Comparison of ENCODE assay signal across 11 cellular contexts in the genomic region with DNA sequence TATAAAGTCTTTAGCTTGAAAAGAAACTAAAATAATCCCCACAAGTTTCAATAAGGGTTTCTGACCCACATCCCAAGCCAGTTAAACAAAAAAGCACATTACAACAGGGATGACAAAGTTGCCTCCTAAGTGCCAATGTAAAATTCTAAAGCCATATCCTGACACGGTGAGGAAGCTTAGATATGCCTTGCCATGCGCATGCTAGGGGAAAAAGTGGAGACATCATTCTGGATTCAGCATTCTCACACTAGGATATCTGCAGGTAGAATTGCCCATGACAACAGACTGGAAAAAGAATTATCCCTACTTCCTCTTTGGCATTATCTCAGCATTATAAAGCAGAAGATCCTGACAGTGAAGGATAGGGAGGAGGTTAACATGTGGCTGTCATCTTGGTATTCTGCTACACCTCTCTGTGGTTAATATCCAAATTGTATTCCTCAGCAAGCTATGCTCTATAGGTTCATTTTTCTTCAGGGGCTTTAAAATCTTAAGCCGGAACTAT. TPM values are rescaled to one million over a fixed set of nuclear protein-coding genes. Genes with fewer than 3 reads are reported as not detected.
DNase-seq lines count a peak whose midpoint lies in the region; ATAC-seq, FAIRE-seq and TF ChIP-seq lines count a peak whose summit lies in the region.
"Had no signal": no experiment of that assay in that cellular context is flagged by ENCODE, and none has a peak within 500 bp of the region (broad histone marks: within the 10 kb centered on the region; RNA-seq: fewer than 3 reads in every experiment).

No MANE protein-coding gene starts in this region.

- TF ChIP-seq POLR2A in K562 (conservative IDR thresholded peaks at IDR 0.05) = no peak

- H2AFZ ChIP-seq in K562 (ENCODE audit: low read depth, low read length) = 0 out of 2 replicates have a peak overlapping the region, but pooled peaks have one; percentile 78

- H3K4me1 ChIP-seq in BLaER1 = peaks cover 72% of the 10 kb centered on the region
- peaks cover 0 to 26% of the 10 kb centered on the region in 2 experiments for H3K4me1 ChIP-seq in K562 (replicated peaks in 1 of 2; ENCODE audit: control insufficient read depth in 2 of 2, insufficient read depth in 2 of 2, low read length in 2 of 2)
- peaks cover 69% of the 10 kb centered on the region for H3K4me1 ChIP-seq in mononuclear cell (ENCODE audit: insufficient read depth, low read length)

- H3K27me3 ChIP-seq in BLaER1 (no peaks in the 10 kb centered on the region), K562 (ENCODE audit: control insufficient read depth in 2 of 2, insufficient read depth in 2 of 2, low read length in 2 of 2) (no peaks in the 10 kb centered on the region; a peak in 1 of 5 replicates), mononuclear cell (ENCODE audit: insufficient read depth, low read length) (no peaks in the 10 kb centered on the region)

- no peak; a peak in 1 of 4 replicates for TF ChIP-seq RAD21 in K562 (CRISPR knock-in tag; conservative IDR thresholded peaks at IDR 0.05 in 1 of 2, IDR thresholded peaks at IDR 0.05 in 1 of 2)

- in situ Hi-C loops in K562 (cut with MboI) = no loop called here

- no peaks in the 10 kb centered on the region for H3K9me1 ChIP-seq in K562 (ENCODE audit: control insufficient read depth, insufficient read depth, low read length)

- H3K9me3 ChIP-seq in BLaER1 (no peaks in the 10 kb centered on the region), K562 (replicated peaks; ENCODE audit: control insufficient read depth, insufficient read depth, low read depth, low read length) (no peaks in the 10 kb centered on the region; the same call in 1 of the 2 replicates), mononuclear cell (ENCODE audit: low read depth, low read length) (no peaks in the 10 kb centered on the region)

- ATAC-seq in K562 = no peak
- no peak for ATAC-seq in HG03097 (IDR thresholded peaks at IDR 0.05; ENCODE audit: low FRiP score, unreplicated experiment)
- ATAC-seq in HG03520 (IDR thresholded peaks at IDR 0.05; ENCODE audit: unreplicated experiment) = no peak
- ATAC-seq in GM21526 (IDR thresholded peaks at IDR 0.05; ENCODE audit: low FRiP score, unreplicated experiment) = no peak

- no TSS peak for BruUV-seq in K562 (replicated peaks; lab: Mats Ljungman, UMichigan)

- peaks cover 7% of the 10 kb centered on the region; the same call in 1 of the 2 replicates for H3K36me3 ChIP-seq in BLaER1
- no peaks in the 10 kb centered on the region for H3K36me3 ChIP-seq in K562 (ENCODE audit: control insufficient read depth, insufficient read depth, low read length)

- WGBS in K562 (ENCODE audit: insufficient coverage, low coverage, missing lambda C conversion rate) = 29% methylated on average over 3 of the region's 3 CpGs

- peak overlapping the region; percentile 52 for H3K4me3 ChIP-seq in BLaER1
- H3K4me3 ChIP-seq in K562 = no peak overlapping the region
- peak overlapping the region; percentile 1 for H3K4me3 ChIP-seq in mononuclear cell (ENCODE audit: low read length)

- no peak for TF ChIP-seq CTCF in K562 (IDR thresholded peaks at IDR 0.05 in 2 of 3, conservative IDR thresholded peaks at IDR 0.05 in 1 of 3; ENCODE audit: insufficient read depth in 2 of 3, low read depth in 1 of 3, low read length in 3 of 3)

- peak; percentile 39 for DNase-seq in KG1 (lab: John Stamatoyannopoulos, UW)
- no peak for DNase-seq in K562 (ENCODE audit: extremely low read depth in 1 of 4, low spot score in 3 of 4)
- no peak for DNase-seq in HT-29 (ENCODE audit: low spot score)
- DNase-seq: DMS 273 treated with DMSO at 0.1 percent for 48 hours had no signal

- POLR2A ChIA-PET in K562 (lab: Yijun Ruan, JAX) = interaction anchor here (0.7 kb wide), 1 partner anchor 149 kb away, joined by 3 read pairs; no protein-coding TSS in a partner anchor

- no peaks in the 10 kb centered on the region for H3K79me2 ChIP-seq in K562 (ENCODE audit: control insufficient read depth, insufficient read depth, low read length)

- FAIRE-seq in K562 (lab: Jason Lieb, UNC) = no peak
- FAIRE-seq: frontal cortex, GM19239 had no signal

- intact Hi-C loops in K562 (cut with micrococcal nuclease) = no loop called here

- H3K9ac ChIP-seq in BLaER1 (peak overlapping the region; percentile 69), K562 (ENCODE audit: insufficient read depth in 1 of 2, low read depth in 2 of 2, low read length in 2 of 2) (no peak overlapping the region)

- H3K27ac ChIP-seq in BLaER1 (peak overlapping the region; percentile 81), K562 (ENCODE audit: extremely low read depth, low read depth, low read length) (peak overlapping the region; percentile 65; the same call in 1 of the 3 replicates)

- H4K20me1 ChIP-seq in BLaER1 (peaks cover 37% of the 10 kb centered on the region), K562 (replicated peaks; ENCODE audit: control insufficient read depth, insufficient read depth, low read length) (no peaks in the 10 kb centered on the region)

- CTCF ChIA-PET in K562 (lab: Yijun Ruan, JAX; ENCODE audit: low intra/inter-chr PET ratio) = no interaction called here

- TF ChIP-seq EP300 in K562 (IDR thresholded peaks at IDR 0.05; ENCODE audit: low read length) = no peak

- H3K4me2 ChIP-seq in BLaER1 (peak overlapping the region; percentile 95), K562 (ENCODE audit: insufficient read depth, low read length) (no peak overlapping the region)

TF ChIP-seq in K562, 482 proteins besides CTCF, POLR2A, EP300 and RAD21 (continues in another document):
- TF ChIP-seq ZNF830 (CRISPR knock-in tag; IDR thresholded peaks at IDR 0.05) (no peak), MECOM (CRISPR knock-in tag; IDR thresholded peaks at IDR 0.05) (peak; percentile 91), ELF4 (CRISPR knock-in tag; IDR thresholded peaks at IDR 0.05) (peak; percentile 56; the same call in 1 of the 2 replicates), PBX2 (CRISPR knock-in tag; IDR thresholded peaks at IDR 0.05; ENCODE audit: low read depth) (no peak), PBX2 (tag; conservative IDR thresholded peaks at IDR 0.05; ENCODE audit: low read depth) (peak; percentile 70), STAT5A (IDR thresholded peaks at IDR 0.05; ENCODE audit: borderline replicate concordance, low read length) (no peak), SMAD1 (IDR thresholded peaks at IDR 0.05; ENCODE audit: low read depth, low read length, partially characterized antibody) (no peak), GTF2E2 (tag; IDR thresholded peaks at IDR 0.05) (0 out of 2 replicates have a peak, but pooled peaks have one; percentile 56), KAT2B (IDR thresholded peaks at IDR 0.05; ENCODE audit: low read depth, low read length) (no peak)
- TF ChIP-seq, protein P1, sequence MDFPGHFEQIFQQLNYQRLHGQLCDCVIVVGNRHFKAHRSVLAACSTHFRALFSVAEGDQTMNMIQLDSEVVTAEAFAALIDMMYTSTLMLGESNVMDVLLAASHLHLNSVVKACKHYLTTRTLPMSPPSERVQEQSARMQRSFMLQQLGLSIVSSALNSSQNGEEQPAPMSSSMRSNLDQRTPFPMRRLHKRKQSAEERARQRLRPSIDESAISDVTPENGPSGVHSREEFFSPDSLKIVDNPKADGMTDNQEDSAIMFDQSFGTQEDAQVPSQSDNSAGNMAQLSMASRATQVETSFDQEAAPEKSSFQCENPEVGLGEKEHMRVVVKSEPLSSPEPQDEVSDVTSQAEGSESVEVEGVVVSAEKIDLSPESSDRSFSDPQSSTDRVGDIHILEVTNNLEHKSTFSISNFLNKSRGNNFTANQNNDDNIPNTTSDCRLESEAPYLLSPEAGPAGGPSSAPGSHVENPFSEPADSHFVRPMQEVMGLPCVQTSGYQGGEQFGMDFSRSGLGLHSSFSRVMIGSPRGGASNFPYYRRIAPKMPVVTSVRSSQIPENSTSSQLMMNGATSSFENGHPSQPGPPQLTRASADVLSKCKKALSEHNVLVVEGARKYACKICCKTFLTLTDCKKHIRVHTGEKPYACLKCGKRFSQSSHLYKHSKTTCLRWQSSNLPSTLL (IDR thresholded peaks at IDR 0.05) = no peak

RNA-seq across cellular contexts. Expression of gene DUSP6, which starts 4.9 kb away (rescaled TPM):
- total RNA-seq in K562 (2011; cell fraction: chromatin; rRNA removed; ENCODE audit: low replicate concordance) = 0.19 and 0.26 TPM in 2 replicates
- not detected in 2 replicates for total RNA-seq in K562 (2011; cell fraction: nucleolus; rRNA removed)
- total RNA-seq in K562 (2011; cell fraction: nucleoplasm; rRNA removed) = 0.23 TPM in 1 of 2 replicates, not detected in the other
- total RNA-seq in K562 (2014; rRNA removed) (0.12 TPM in 1 of 2 replicates, not detected in the other), K562 (2014; rRNA removed; fragmentation: Illumina TruSeq; extraction: Trizol) (0.06 TPM in 1 of 2 replicates, not detected in the other), K562 (2015; rRNA removed; fragmentation: Illumina TruSeq; extraction: Trizol) (0.08 and 0.14 TPM in 2 replicates), K562 (2021) (0.47 and 0.60 TPM in 2 replicates), mononuclear cell (375 TPM)
- polyA plus RNA-seq in K562 (2011; rRNA removed) (0.08 and 0.20 TPM in 2 replicates), K562 (2014; fragmentation: Illumina TruSeq; extraction: Trizol) (0.12 and 0.40 TPM in 2 replicates), K562 (2014; fragmentation: Nextera tagmentation; extraction: Ambion mirVana) (under 1 TPM; 0.04 TPM), K562 (2014; rRNA removed) (0.03 and 0.04 TPM in 2 replicates)
- polyA plus RNA-seq in K562 (2011; cell fraction: cytosol; rRNA removed) = 0.06 and 0.24 TPM in 2 replicates
- 0.57 and 0.65 TPM in 2 replicates for polyA plus RNA-seq in K562 (2011; cell fraction: nucleus; rRNA removed)
- 0.07 and 0.14 TPM in 2 replicates for polyA plus RNA-seq in K562 (2012)
- 0.18 TPM in 1 of 2 replicates, not detected in the other for polyA minus RNA-seq in K562 (2011; rRNA and poly(A)+ RNA removed)
- not detected in 2 replicates for polyA minus RNA-seq in K562 (2011; cell fraction: cytosol; rRNA and poly(A)+ RNA removed)
- 0.13 and 0.44 TPM in 2 replicates for polyA minus RNA-seq in K562 (2011; cell fraction: nucleus; rRNA and poly(A)+ RNA removed)
- total RNA-seq in HT-29 (2014; rRNA removed; shearing (Covaris generic)) = 112 and 135 TPM in 2 replicates

Comparison
In these comparisons a context has a peak if more than half of its experiments do, and no peak if none do; other contexts are left out.
1. RNA of gene DUSP6, which starts 4.9 kb away (total RNA-seq): 375 TPM in mononuclear cell (single experiment) and 112 to 135 TPM in HT-29; 0.06 to 0.60 TPM in K562; every median in the first group is over 10 times any median in the second.